Comparison of ENCODE assay signal across 26 cellular contexts in genomic region chr7:70005885-70006284, GRCh38.
DNase-seq lines count a peak whose midpoint lies in the region; TF ChIP-seq lines count a peak whose summit lies in the region.
"Had no signal": no experiment of that assay in that cellular context is flagged by ENCODE, and none has a peak within 500 bp of the region (broad histone marks: within the 10 kb centered on the region; RNA-seq: fewer than 3 reads in every experiment).

No MANE protein-coding gene starts in this region.

- H2BK15ac ChIP-seq in neuronal stem cell (ENCODE audit: low read length): no peak overlapping the region

- TF ChIP-seq CTCF in DOHH2 (IDR thresholded peaks at IDR 0.05; ENCODE audit: low read depth, low read length, poor library complexity, severe bottlenecking) (no peak), OCI-LY7 (conservative IDR thresholded peaks at IDR 0.05; ENCODE audit: low read length) (no peak)

- H3K36me3 ChIP-seq in DOHH2 (ENCODE audit: control insufficient read depth, low read length): no peaks in the 10 kb centered on the region
- H3K36me3 ChIP-seq in OCI-LY7 (ENCODE audit: insufficient read depth, low read length): no peaks in the 10 kb centered on the region
- H3K36me3 ChIP-seq in neuronal stem cell (replicated peaks in 1 of 2; ENCODE audit: control insufficient read depth in 2 of 2, insufficient read depth in 2 of 2, low read length in 2 of 2): no peaks in the 10 kb centered on the region
- H3K36me3 ChIP-seq: brain microvascular endothelial cell, colonic mucosa, neutrophil, thoracic aorta had no signal

- H3K4me3 ChIP-seq in DOHH2 (ENCODE audit: low read length): peak overlapping the region; percentile 71
- H3K4me3 ChIP-seq in OCI-LY7 (ENCODE audit: low read depth, low read length, poor library complexity, severe bottlenecking): peak overlapping the region; percentile 37
- peak overlapping the region in 1 of 2 donors; percentile 29 for H3K4me3 ChIP-seq in neuronal stem cell (ENCODE audit: low read length in 2 of 2)
- H3K4me3 ChIP-seq: colonic mucosa, GM23248, thoracic aorta had no signal

- H3K4ac ChIP-seq in neuronal stem cell (ENCODE audit: low read length): no peak overlapping the region

- no CpG with 5 or more reads among the region's 8 CpGs for WGBS in neuronal stem cell (ENCODE audit: extremely low coverage in 2 of 2, insufficient read length in 2 of 2, insufficient replicate concordance in 1 of 2), 2 donors

- H2AFZ ChIP-seq in OCI-LY7 (ENCODE audit: low read length) (no peak overlapping the region), neuronal stem cell (ENCODE audit: low read length) (peak overlapping the region; percentile 8)
- H2AFZ ChIP-seq: GM23248 had no signal

- H3K9ac ChIP-seq in neuronal stem cell (ENCODE audit: low read depth, low read length, poor library complexity): no peak overlapping the region
- H3K9ac ChIP-seq: GM23248 had no signal

- no peak overlapping the region for H2AK5ac ChIP-seq in neuronal stem cell (ENCODE audit: low read depth, low read length)

- H3K27ac ChIP-seq in DOHH2 (ENCODE audit: low read depth, low read length) (peak overlapping the region; percentile 87), OCI-LY7 (ENCODE audit: low read depth, low read length, poor library complexity, severe bottlenecking) (peak overlapping the region; percentile 61), neuronal stem cell (replicated peaks; ENCODE audit: low read length) (no peak overlapping the region)
- H3K27ac ChIP-seq: brain microvascular endothelial cell, colonic mucosa, GM23248, neutrophil, thoracic aorta had no signal

- H3F3A ChIP-seq in DOHH2 (ENCODE audit: control insufficient read depth, insufficient read depth): peaks cover 45% of the 10 kb centered on the region

- H4K91ac ChIP-seq in neuronal stem cell (ENCODE audit: low read depth, low read length, poor library complexity): no peak overlapping the region

- no peak overlapping the region for H2BK12ac ChIP-seq in neuronal stem cell (ENCODE audit: low read length)

- H3K9me3 ChIP-seq in DOHH2 (ENCODE audit: control insufficient read depth, insufficient read depth, low read length): no peaks in the 10 kb centered on the region
- no peaks in the 10 kb centered on the region for H3K9me3 ChIP-seq in OCI-LY7 (ENCODE audit: low read length)
- H3K9me3 ChIP-seq in neuronal stem cell (replicated peaks in 1 of 2; ENCODE audit: control insufficient read depth in 2 of 2, insufficient read depth in 1 of 2, low read depth in 1 of 2, low read length in 2 of 2): no peaks in the 10 kb centered on the region
- H3K9me3 ChIP-seq: colonic mucosa, neutrophil, thoracic aorta had no signal

- no peak overlapping the region for H3K23ac ChIP-seq in neuronal stem cell (ENCODE audit: low read depth, low read length, poor library complexity)

- no peak overlapping the region for H4K8ac ChIP-seq in neuronal stem cell (ENCODE audit: low read depth, low read length)

- H3K14ac ChIP-seq in neuronal stem cell (ENCODE audit: low read length): no peak overlapping the region

- intact Hi-C loops in OCI-LY7 (cut with micrococcal nuclease; ENCODE audit: unreplicated experiment): no loop called here
- intact Hi-C loops in head of caudate nucleus (cut with DNase I): no loop called here

- H3K79me1 ChIP-seq in neuronal stem cell (ENCODE audit: low read depth, low read length): no peaks in the 10 kb centered on the region

- CTCF ChIA-PET in OCI-LY7 (lab: Charles Lee; ENCODE audit: unreplicated experiment): no interaction called here

- H3K4me1 ChIP-seq in DOHH2 (ENCODE audit: control insufficient read depth, low read length) (peaks cover 59% of the 10 kb centered on the region), OCI-LY7 (ENCODE audit: insufficient read depth, low read length, poor library complexity, severe bottlenecking) (peaks cover 30% of the 10 kb centered on the region), neuronal stem cell (ENCODE audit: control insufficient read depth in 2 of 2, insufficient read depth in 1 of 2, low read depth in 1 of 2, low read length in 2 of 2) (peaks cover 3 to 18% of the 10 kb centered on the region in 2 donors)
- H3K4me1 ChIP-seq: colonic mucosa had no signal

- DNase-seq in OCI-LY7 (ENCODE audit: low spot score) (no peak), fibroblast of peridontal ligament (ENCODE audit: extremely low read depth) (peak; percentile 9), neuronal stem cell (ENCODE audit: low spot score) (no peak), NCI-H510A (lab: John Stamatoyannopoulos, UW) (no peak), NCI-H510A treated with DMSO at 0.1 percent for 48 hours (lab: John Stamatoyannopoulos, UW) (no peak), head of caudate nucleus (no peak)
- DNase-seq in activated naive CD4-positive, alpha-beta T cell (lab: John Stamatoyannopoulos, UW): no peak
- DNase-seq: activated CD4-positive, alpha-beta T cell treated with anti-CD3 and anti-CD28 coated beads, Interleukin-2, amount 10 ng/mL, durations not matched to agents 24 days and 14 days; brain microvascular endothelial cell; colonic mucosa; DMS53; endodermal cell; GM23248; left colon; NCI-H1092; NCI-H187 treated with DMSO at 0.1 percent for 48 hours; NCI-H2227 treated with DMSO at 0.1 percent for 48 hours; NCI-H774; PC-3; SHP77; small intestine; stimulated activated CD4-positive, alpha-beta T cell treated with anti-CD3 and anti-CD28 coated beads, Interleukin-2, amount 100 ng/mL, for 24 hours; T-helper 1 cell had no signal

- no peak overlapping the region for H2BK5ac ChIP-seq in neuronal stem cell (ENCODE audit: low read length)

- H3K4me2 ChIP-seq in DOHH2 (ENCODE audit: low read length) (peak overlapping the region; percentile 92), OCI-LY7 (ENCODE audit: low read length) (peak overlapping the region; percentile 72), neuronal stem cell (ENCODE audit: insufficient read depth, low read length, poor library complexity, severe bottlenecking) (no peak overlapping the region)

- no peaks in the 10 kb centered on the region for H3K9me2 ChIP-seq in DOHH2 (replicated peaks; ENCODE audit: control insufficient read depth, low read length)
- H3K9me2 ChIP-seq in OCI-LY7 (ENCODE audit: insufficient read depth, low read length): no peaks in the 10 kb centered on the region

- H4K20me1 ChIP-seq in DOHH2 (ENCODE audit: control insufficient read depth, insufficient read depth, low read depth, low read length) (no peaks in the 10 kb centered on the region), OCI-LY7 (ENCODE audit: insufficient read depth, low read length) (no peaks in the 10 kb centered on the region)

- H3K27me3 ChIP-seq in DOHH2 (ENCODE audit: control insufficient read depth, low read length) (no peaks in the 10 kb centered on the region), neuronal stem cell (ENCODE audit: control insufficient read depth in 3 of 3, insufficient read depth in 3 of 3, low read depth in 1 of 3, low read length in 3 of 3) (no peaks in the 10 kb centered on the region)
- H3K27me3 ChIP-seq: brain microvascular endothelial cell, colonic mucosa had no signal

- H3K79me2 ChIP-seq in DOHH2 (ENCODE audit: control insufficient read depth, low read length) (peaks cover 12% of the 10 kb centered on the region), OCI-LY7 (ENCODE audit: insufficient read depth, low read depth, low read length) (no peaks in the 10 kb centered on the region)

- H2BK120ac ChIP-seq in neuronal stem cell (ENCODE audit: low read depth, low read length): no peak overlapping the region

- BruUV-seq in OCI-LY7 (replicated peaks; lab: Mats Ljungman, UMichigan): no TSS peak

- POLR2A ChIA-PET in OCI-LY7 (lab: Charles Lee): interaction anchor here (0.5 to 2.6 kb wide), 6 partner anchors 14 to 1746 kb away, joined by 3 to 10 read pairs (median 6); no protein-coding TSS in a partner anchor

- H3K18ac ChIP-seq in neuronal stem cell (ENCODE audit: low read length): no peak overlapping the region
